ENCODE assay signal across 18 cellular contexts in the genomic region with DNA sequence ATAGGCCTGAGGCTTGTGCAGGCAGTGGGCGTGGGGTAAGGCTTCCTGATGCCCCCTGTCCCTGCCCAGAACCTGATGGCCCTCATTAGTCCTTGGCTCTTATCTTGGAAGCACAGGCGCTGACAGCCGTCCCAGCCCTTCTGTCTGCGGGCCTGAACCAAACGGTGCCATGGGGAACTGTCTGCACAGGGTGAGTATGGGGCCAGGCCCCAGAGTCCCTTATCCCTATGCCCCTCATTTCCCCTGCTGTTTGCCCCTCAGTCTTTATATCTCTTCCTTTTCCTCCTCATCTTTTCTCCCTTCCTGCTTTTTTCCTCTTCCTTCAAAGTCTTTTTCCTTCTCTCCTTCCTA. TPM values are rescaled to one million over a fixed set of nuclear protein-coding genes. Genes with fewer than 3 reads are reported as not detected.
DNase-seq lines count a peak whose midpoint lies in the region; ATAC-seq and TF ChIP-seq lines count a peak whose summit lies in the region.
"Had no signal": no experiment of that assay in that cellular context is flagged by ENCODE, and none has a peak within 500 bp of the region (broad histone marks: within the 10 kb centered on the region; RNA-seq: fewer than 3 reads in every experiment).

A gene with protein sequence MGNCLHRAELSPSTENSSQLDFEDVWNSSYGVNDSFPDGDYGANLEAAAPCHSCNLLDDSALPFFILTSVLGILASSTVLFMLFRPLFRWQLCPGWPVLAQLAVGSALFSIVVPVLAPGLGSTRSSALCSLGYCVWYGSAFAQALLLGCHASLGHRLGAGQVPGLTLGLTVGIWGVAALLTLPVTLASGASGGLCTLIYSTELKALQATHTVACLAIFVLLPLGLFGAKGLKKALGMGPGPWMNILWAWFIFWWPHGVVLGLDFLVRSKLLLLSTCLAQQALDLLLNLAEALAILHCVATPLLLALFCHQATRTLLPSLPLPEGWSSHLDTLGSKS (plus strand): TSS at position 85 of the 351 bp plus-strand sequence. CDS start 85 bp downstream, at position 170.

- H3K4me1 ChIP-seq in ascending aorta (no peaks in the 10 kb centered on the region), left ventricle myocardium inferior (no peaks in the 10 kb centered on the region), sigmoid colon (peaks cover 0 to 16% (median 4%) of the 10 kb centered on the region in 4 donors)
- H3K4me1 ChIP-seq: HAP-1 had no signal

- intact Hi-C loops in ascending aorta (cut with DNase I), result no loop called here
- intact Hi-C loops in left ventricle myocardium inferior (cut with micrococcal nuclease), result no loop called here
- intact Hi-C loops in sigmoid colon (cut with DNase I), result no loop called here

- ATAC-seq in GM21529 (IDR thresholded peaks at IDR 0.05; ENCODE audit: unreplicated experiment) (no peak), HG02759 (IDR thresholded peaks at IDR 0.05; ENCODE audit: unreplicated experiment) (no peak)
- ATAC-seq: naive thymus-derived CD8-positive, alpha-beta T cell had no signal

- DNase-seq in GM06990 (ENCODE audit: extremely low read depth, insufficient read length) (no peak), ascending aorta (ENCODE audit: low spot score in 2 of 2) (no peak), left ventricle myocardium inferior (no peak), sigmoid colon (no peak), GM19240 (ENCODE audit: insufficient read length, low spot score) (no peak)
- DNase-seq in stimulated activated CD4-positive, alpha-beta T cell treated with anti-CD3 and anti-CD28 coated beads, Interleukin-2, amount 100 ng/mL, for 48 hours, result no peak
- DNase-seq: ACHN; activated CD4-positive, alpha-beta memory T cell treated with anti-CD3 and anti-CD28 coated beads, Interleukin-2, amount 10 ng/mL, durations not matched to agents 7 days and 5 days; kidney; naive thymus-derived CD8-positive, alpha-beta T cell; NCI-H187 treated with DMSO at 0.1 percent for 48 hours; right cardiac atrium; stimulated activated naive CD4-positive, alpha-beta T cell; T1000 had no signal

- TF ChIP-seq CTCF in GM06990 (IDR thresholded peaks at IDR 0.05; ENCODE audit: insufficient read depth, low read length, poor library complexity, severe bottlenecking) (no peak), ascending aorta (IDR thresholded peaks at IDR 0.05) (no peak), left ventricle myocardium inferior (IDR thresholded peaks at IDR 0.05; ENCODE audit: borderline replicate concordance) (no peak), sigmoid colon (IDR thresholded peaks at IDR 0.05) (no peak)

- no peaks in the 10 kb centered on the region for H3K36me3 ChIP-seq in GM06990 (ENCODE audit: control insufficient read depth, insufficient read depth, low read length)
- no peaks in the 10 kb centered on the region for H3K36me3 ChIP-seq in ascending aorta
- no peaks in the 10 kb centered on the region for H3K36me3 ChIP-seq in left ventricle myocardium inferior
- H3K36me3 ChIP-seq in sigmoid colon, result no peaks in the 10 kb centered on the region
- H3K36me3 ChIP-seq: HAP-1 had no signal

- TF ChIP-seq EP300 in sigmoid colon (IDR thresholded peaks at IDR 0.05), result no peak

- no peak within 1 kb of the TSS for H3K27ac ChIP-seq in ascending aorta
- peak within 1 kb of the TSS; percentile 3 for H3K27ac ChIP-seq in left ventricle myocardium inferior (replicated peaks)
- H3K27ac ChIP-seq in sigmoid colon, result peak within 1 kb of the TSS in 2 of 4 donors; percentile 0 to 6

- 64 to 79% methylated on average over 5 of the region's 5 CpGs for WGBS in sigmoid colon, 2 donors

- TF ChIP-seq POLR2A in sigmoid colon (IDR thresholded peaks at IDR 0.05), result no peak

- H3K27me3 ChIP-seq in GM06990 (replicated peaks; ENCODE audit: control insufficient read depth, insufficient read depth, low read length), result no peaks in the 10 kb centered on the region
- no peaks in the 10 kb centered on the region for H3K27me3 ChIP-seq in ascending aorta
- H3K27me3 ChIP-seq in left ventricle myocardium inferior (ENCODE audit: low read depth), result peaks cover 97% of the 10 kb centered on the region
- peaks cover 0 to 29% (median 6%) of the 10 kb centered on the region in 3 donors for H3K27me3 ChIP-seq in sigmoid colon

- H3K4me3 ChIP-seq in GM06990 (replicated peaks; ENCODE audit: low read depth, low read length), result peak within 1 kb of the TSS; percentile 26
- H3K4me3 ChIP-seq in ascending aorta, result no peak within 1 kb of the TSS
- H3K4me3 ChIP-seq in left ventricle myocardium inferior, result peak within 1 kb of the TSS; percentile 34
- peak within 1 kb of the TSS in 3 of 4 donors; percentile 9 to 21 (median 15) for H3K4me3 ChIP-seq in sigmoid colon
- H3K4me3 ChIP-seq: HAP-1 had no signal

- H3K9me3 ChIP-seq in ascending aorta (no peaks in the 10 kb centered on the region), left ventricle myocardium inferior (replicated peaks) (no peaks in the 10 kb centered on the region), sigmoid colon (no peaks in the 10 kb centered on the region)
- H3K9me3 ChIP-seq: HAP-1 had no signal

RNA-seq across cellular contexts. Expression of the gene that starts here (rescaled TPM):
- 642 TPM for total RNA-seq in ascending aorta
- total RNA-seq in left ventricle myocardium inferior, result 10.9 TPM
- 10 to 100 TPM; 22.4 to 74.9 (median 34.1) TPM for total RNA-seq in sigmoid colon
- 10 to 100 TPM in 1 of 3 donors, 1 to 10 TPM in 2; 3.2 to 38.8 (median 9.0) TPM for polyA plus RNA-seq in sigmoid colon
- total RNA-seq: activated CD4-positive, alpha-beta memory T cell treated with anti-CD3 and anti-CD28 coated beads, Interleukin-2, amount 10 ng/mL, durations not matched to agents 7 days and 5 days; bronchial epithelial cell; naive thymus-derived CD8-positive, alpha-beta T cell had no signal
- polyA plus RNA-seq: naive thymus-derived CD8-positive, alpha-beta T cell had no signal

Comparison
In these comparisons a context has a peak if more than half of its experiments do, and no peak if none do; other contexts are left out.
1. H3K4me3 ChIP-seq: peak in GM06990 (single experiment), left ventricle myocardium inferior (single experiment) and sigmoid colon (3 of 4); none in ascending aorta (0 of 2).